Comparison of ENCODE assay signal across 10 cellular contexts in genomic region chr15:59438891-59439290, GRCh38.
DNase-seq lines count a peak whose midpoint lies in the region; ATAC-seq and TF ChIP-seq lines count a peak whose summit lies in the region.
"Had no signal": no experiment of that assay in that cellular context is flagged by ENCODE, and none has a peak within 500 bp of the region (broad histone marks: within the 10 kb centered on the region; RNA-seq: fewer than 3 reads in every experiment).

No MANE protein-coding gene starts in this region.

- H3K36me3 ChIP-seq in WERI-Rb-1 (no peaks in the 10 kb centered on the region), iPS-18a (ENCODE audit: control insufficient read depth, low read depth, low read length) (no peaks in the 10 kb centered on the region)

- ATAC-seq in HG03039 (IDR thresholded peaks at IDR 0.05; ENCODE audit: unreplicated experiment) = no peak
- ATAC-seq in HG02970 (IDR thresholded peaks at IDR 0.05; ENCODE audit: low FRiP score, unreplicated experiment) = no peak

- H3K4me1 Mint-ChIP-seq in activated T-cell treated with anti-CD3 and anti-CD28 coated beads, Interleukin-2, amount 50 U/mL, for 24 hours (ENCODE audit: low read depth) = peaks cover 18% of the 10 kb centered on the region

- H3K4me1 ChIP-seq in iPS-18a (ENCODE audit: control insufficient read depth, low read depth, low read length) = no peaks in the 10 kb centered on the region

- H3K27ac Mint-ChIP-seq in activated T-cell treated with anti-CD3 and anti-CD28 coated beads, Interleukin-2, amount 50 U/mL, for 24 hours = no peak overlapping the region

- DNase-seq in activated T-cell treated with anti-CD3 and anti-CD28 coated beads, Interleukin-2, amount 50 U/mL, for 24 hours = no peak
- no peak for DNase-seq in activated T-cell treated with anti-CD3 and anti-CD28 coated beads, Interleukin-2, amount 50 U/mL, for 48 hours
- no peak for DNase-seq in WERI-Rb-1
- DNase-seq in superior temporal gyrus (ENCODE audit: extremely low spot score) = peak; percentile 43
- DNase-seq in HEK293T (ENCODE audit: extremely low spot score) = no peak
- DNase-seq: DMS 273 treated with DMSO at 0.1 percent for 48 hours, NCI-H187 had no signal

- peak overlapping the region; percentile 65 for H3K4me3 Mint-ChIP-seq in activated T-cell treated with anti-CD3 and anti-CD28 coated beads, Interleukin-2, amount 50 U/mL, for 24 hours

- no peaks in the 10 kb centered on the region for H3K36me3 Mint-ChIP-seq in activated T-cell treated with anti-CD3 and anti-CD28 coated beads, Interleukin-2, amount 50 U/mL, for 24 hours (ENCODE audit: low read depth)

- H3K4me3 ChIP-seq in WERI-Rb-1 (ENCODE audit: low read depth, low read length) (peak overlapping the region; percentile 41), iPS-18a (ENCODE audit: low read length) (peak overlapping the region; percentile 70)

- CTCF ChIA-PET in HEK293T (lab: Yijun Ruan, JAX) = no interaction called here

- POLR2A ChIA-PET in HEK293T (lab: Yijun Ruan, JAX) = interaction anchor here (0.9 kb wide), 1 partner anchor 139 kb away, joined by 3 read pairs; no protein-coding TSS in a partner anchor

- no peak for TF ChIP-seq CTCF in WERI-Rb-1 (IDR thresholded peaks at IDR 0.05; ENCODE audit: low read depth, low read length)

- H3K27me3 ChIP-seq in WERI-Rb-1 (ENCODE audit: insufficient read depth, low read depth, severe bottlenecking) (no peaks in the 10 kb centered on the region), iPS-18a (ENCODE audit: control insufficient read depth, insufficient read depth, low read length) (peaks cover 72% of the 10 kb centered on the region)

- peak overlapping the region; percentile 0 for H3K9ac ChIP-seq in iPS-18a (ENCODE audit: low read length)

- H3K9me3 ChIP-seq in WERI-Rb-1 (ENCODE audit: severe bottlenecking) (no peaks in the 10 kb centered on the region), iPS-18a (ENCODE audit: control insufficient read depth, low read depth, low read length) (no peaks in the 10 kb centered on the region)

- peaks cover 67% of the 10 kb centered on the region for H3K27me3 Mint-ChIP-seq in activated T-cell treated with anti-CD3 and anti-CD28 coated beads, Interleukin-2, amount 50 U/mL, for 24 hours

- no peaks in the 10 kb centered on the region for H3K9me3 Mint-ChIP-seq in activated T-cell treated with anti-CD3 and anti-CD28 coated beads, Interleukin-2, amount 50 U/mL, for 24 hours

- H3K27ac ChIP-seq in WERI-Rb-1 (no peak overlapping the region), iPS-18a (ENCODE audit: low read length) (no peak overlapping the region)

TF ChIP-seq in HEK293T, 16 proteins besides CTCF, POLR2A, EP300 and RAD21:
- TF ChIP-seq CTBP1 (IDR thresholded peaks at IDR 0.05; ENCODE audit: borderline replicate concordance) = no peak
